Comparison of ENCODE assay signal across 1 cellular context in genomic region chr15:65133550-65134200, GRCh38.
TF ChIP-seq lines count a peak whose summit lies in the region.

TSS of gene PDCD7 (minus strand) at chr15:65133808. CDS start at chr15:65133781, 27 bp downstream.

TF ChIP-seq in H1, 55 proteins besides CTCF, POLR2A, EP300 and RAD21:
- no peak for TF ChIP-seq RNF2 (IDR thresholded peaks at IDR 0.05; ENCODE audit: borderline replicate concordance, low read depth, low read length, missing control alignments, poor library complexity, severe bottlenecking)
- TF ChIP-seq SIN3A (conservative IDR thresholded peaks at IDR 0.05 in 1 of 2, IDR thresholded peaks at IDR 0.05 in 1 of 2; ENCODE audit: low read depth in 1 of 2, low read length in 2 of 2), result no peak; a peak in 1 of 4 replicates
- no peak for TF ChIP-seq SP4 (IDR thresholded peaks at IDR 0.05; ENCODE audit: low read length)
- TF ChIP-seq EZH2 (IDR thresholded peaks at IDR 0.05; ENCODE audit: low read depth, low read length, severe bottlenecking), result no peak
- no peak for TF ChIP-seq BCL11A (IDR thresholded peaks at IDR 0.05; ENCODE audit: low read depth in 2 of 2, low read length in 2 of 2)
- peak in 1 of 2 experiments; percentile 66; a peak in 1 of 4 replicates for TF ChIP-seq HDAC2 (IDR thresholded peaks at IDR 0.05; ENCODE audit: borderline replicate concordance in 1 of 2, low read depth in 2 of 2, low read length in 2 of 2)
- peak; percentile 60 for TF ChIP-seq PHF8 (conservative IDR thresholded peaks at IDR 0.05; ENCODE audit: low read depth, low read length)
- no peak for TF ChIP-seq TCF12 (IDR thresholded peaks at IDR 0.05; ENCODE audit: low read depth, low read length)
- peak; percentile 66 for TF ChIP-seq EGR1 (IDR thresholded peaks at IDR 0.05; ENCODE audit: borderline replicate concordance, low read depth, low read length)
- TF ChIP-seq CHD1 (IDR thresholded peaks at IDR 0.05; ENCODE audit: low read depth, low read length), result no peak
- no peak for TF ChIP-seq CBX8 (IDR thresholded peaks at IDR 0.05; ENCODE audit: borderline replicate concordance, low read depth, low read length)
- TF ChIP-seq TAF7 (optimal IDR thresholded peaks at IDR 0.05; ENCODE audit: borderline replicate concordance, low read depth, low read length), result peak; percentile 42
- peak; percentile 49 for TF ChIP-seq KDM4A (IDR thresholded peaks at IDR 0.05; ENCODE audit: low read depth, low read length, severe bottlenecking)
- TF ChIP-seq CHD7 (IDR thresholded peaks at IDR 0.05; ENCODE audit: insufficient replicate concordance, low read length), result no peak
- no peak for TF ChIP-seq MAX (IDR thresholded peaks at IDR 0.05)
- no peak for TF ChIP-seq JUN (IDR thresholded peaks at IDR 0.05; ENCODE audit: low read depth, low read length)
- TF ChIP-seq NANOG (IDR thresholded peaks at IDR 0.05; ENCODE audit: insufficient read depth, low read depth, low read length, poor library complexity, severe bottlenecking), result no peak
- TF ChIP-seq E2F6 (IDR thresholded peaks at IDR 0.05), result peak; percentile 40; the same call in 1 of the 2 replicates
- no peak for TF ChIP-seq TEAD4 (IDR thresholded peaks at IDR 0.05; ENCODE audit: low read depth, low read length)
- TF ChIP-seq SAP30 (IDR thresholded peaks at IDR 0.05; ENCODE audit: insufficient read depth, insufficient replicate concordance, low read length), result peak; percentile 36
- peak; percentile 35; the same call in 1 of the 2 replicates for TF ChIP-seq SRF (IDR thresholded peaks at IDR 0.05; ENCODE audit: low read depth, low read length)
- no peak for TF ChIP-seq CTBP2 (IDR thresholded peaks at IDR 0.05; ENCODE audit: borderline replicate concordance, insufficient read depth, insufficient read length, low read length)
- TF ChIP-seq KDM5A (IDR thresholded peaks at IDR 0.05; ENCODE audit: low read length), result peak; percentile 52; the same call in 1 of the 2 replicates
- TF ChIP-seq POLR2AphosphoS5 (IDR thresholded peaks at IDR 0.05; ENCODE audit: low read depth, low read length), result peak; percentile 92
- no peak for TF ChIP-seq SIX5 (IDR thresholded peaks at IDR 0.05; ENCODE audit: low read depth, low read length)
- TF ChIP-seq NRF1 (IDR thresholded peaks at IDR 0.05; ENCODE audit: low read depth, low read length), result no peak
- TF ChIP-seq SP1 (IDR thresholded peaks at IDR 0.05; ENCODE audit: low read depth, low read length), result 0 out of 2 replicates have a peak, but pooled peaks have one; percentile 8
- TF ChIP-seq CEBPB (IDR thresholded peaks at IDR 0.05; ENCODE audit: low read depth, low read length), result no peak
- no peak; the same call in 1 of the 2 replicates for TF ChIP-seq GTF2F1 (IDR thresholded peaks at IDR 0.05; ENCODE audit: borderline replicate concordance, low read depth, low read length)
- TF ChIP-seq HDAC6 (IDR thresholded peaks at IDR 0.05; ENCODE audit: low read depth, low read length), result no peak
- TF ChIP-seq SIRT6 (IDR thresholded peaks at IDR 0.05; ENCODE audit: low read length), result no peak
- no peak for TF ChIP-seq FOSL1 (IDR thresholded peaks at IDR 0.05; ENCODE audit: insufficient read depth, low read depth, low read length)
- TF ChIP-seq JUND (IDR thresholded peaks at IDR 0.05; ENCODE audit: low read length), result no peak
- no peak for TF ChIP-seq SUZ12 (IDR thresholded peaks at IDR 0.05; ENCODE audit: low read length)
- peak; percentile 70 for TF ChIP-seq ASH2L (IDR thresholded peaks at IDR 0.05; ENCODE audit: low read length)
- peak; percentile 91 for TF ChIP-seq TBP (IDR thresholded peaks at IDR 0.05; ENCODE audit: low read depth, low read length)
- TF ChIP-seq TAF1 (IDR thresholded peaks at IDR 0.05; ENCODE audit: low read depth, low read length), result peak; percentile 87
- no peak for TF ChIP-seq KDM1A (IDR thresholded peaks at IDR 0.05; ENCODE audit: borderline replicate concordance, low read length)
- TF ChIP-seq POU5F1 (IDR thresholded peaks at IDR 0.05; ENCODE audit: low read depth, low read length), result no peak
- TF ChIP-seq RFX5 (IDR thresholded peaks at IDR 0.05; ENCODE audit: borderline replicate concordance, low read depth, low read length), result no peak
- peak; percentile 61; the same call in 1 of the 2 replicates for TF ChIP-seq RBBP5 (IDR thresholded peaks at IDR 0.05; ENCODE audit: borderline replicate concordance, low read depth, low read length)
- no peak for TF ChIP-seq BRCA1 (IDR thresholded peaks at IDR 0.05; ENCODE audit: low read depth, low read length)
- TF ChIP-seq SP2 (IDR thresholded peaks at IDR 0.05; ENCODE audit: low read length), result no peak
- no peak for TF ChIP-seq MAFK (IDR thresholded peaks at IDR 0.05; ENCODE audit: low read depth, low read length)
- no peak for TF ChIP-seq ATF3 (IDR thresholded peaks at IDR 0.05; ENCODE audit: insufficient read depth, low read depth, low read length)
- TF ChIP-seq USF2 (IDR thresholded peaks at IDR 0.05; ENCODE audit: low read length), result no peak
- no peak for TF ChIP-seq BACH1 (IDR thresholded peaks at IDR 0.05; ENCODE audit: low read length)
- no peak for TF ChIP-seq CBX5 (IDR thresholded peaks at IDR 0.05; ENCODE audit: low read depth, low read length)
- TF ChIP-seq ATF2 (IDR thresholded peaks at IDR 0.05; ENCODE audit: low read length), result 0 out of 2 replicates have a peak, but pooled peaks have one; percentile 51
- no peak for TF ChIP-seq YY1 (IDR thresholded peaks at IDR 0.05; ENCODE audit: low read depth, low read length)
- TF ChIP-seq CREB1 (IDR thresholded peaks at IDR 0.05), result peak; percentile 97
- no peak for TF ChIP-seq RXRA (IDR thresholded peaks at IDR 0.05; ENCODE audit: insufficient read depth, low read depth, low read length)
- TF ChIP-seq CHD2 (IDR thresholded peaks at IDR 0.05; ENCODE audit: low read length), result no peak
- TF ChIP-seq GABPA (IDR thresholded peaks at IDR 0.05; ENCODE audit: borderline replicate concordance, insufficient read depth, low read length), result peak; percentile 88
- TF ChIP-seq ZNF274 (IDR thresholded peaks at IDR 0.05; ENCODE audit: borderline replicate concordance, extremely low read depth, low read length), result no peak
